ENCODE assay signal across 1 cellular context in the genomic region with DNA sequence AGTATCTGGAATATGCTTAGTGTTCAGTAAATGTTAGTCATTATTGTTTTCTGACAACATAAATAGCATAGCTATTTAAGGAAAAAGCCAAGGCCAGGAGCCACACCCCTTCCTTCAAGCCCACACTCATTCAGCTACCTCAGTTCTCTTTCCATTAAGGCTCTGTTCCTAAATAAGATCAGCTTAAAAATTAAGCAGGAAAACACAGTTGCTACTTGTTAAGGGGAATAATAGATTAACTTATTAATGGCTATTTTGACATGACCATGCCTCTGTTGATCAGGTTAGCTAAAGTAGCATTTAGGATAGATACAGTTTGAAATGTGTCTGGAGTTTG.
TF ChIP-seq lines count a peak whose summit lies in the region.

No MANE protein-coding gene starts in this region.

TF ChIP-seq in GM23338, 12 proteins besides CTCF, POLR2A, EP300 and RAD21 (continued from another document):
- TF ChIP-seq, protein P1, sequence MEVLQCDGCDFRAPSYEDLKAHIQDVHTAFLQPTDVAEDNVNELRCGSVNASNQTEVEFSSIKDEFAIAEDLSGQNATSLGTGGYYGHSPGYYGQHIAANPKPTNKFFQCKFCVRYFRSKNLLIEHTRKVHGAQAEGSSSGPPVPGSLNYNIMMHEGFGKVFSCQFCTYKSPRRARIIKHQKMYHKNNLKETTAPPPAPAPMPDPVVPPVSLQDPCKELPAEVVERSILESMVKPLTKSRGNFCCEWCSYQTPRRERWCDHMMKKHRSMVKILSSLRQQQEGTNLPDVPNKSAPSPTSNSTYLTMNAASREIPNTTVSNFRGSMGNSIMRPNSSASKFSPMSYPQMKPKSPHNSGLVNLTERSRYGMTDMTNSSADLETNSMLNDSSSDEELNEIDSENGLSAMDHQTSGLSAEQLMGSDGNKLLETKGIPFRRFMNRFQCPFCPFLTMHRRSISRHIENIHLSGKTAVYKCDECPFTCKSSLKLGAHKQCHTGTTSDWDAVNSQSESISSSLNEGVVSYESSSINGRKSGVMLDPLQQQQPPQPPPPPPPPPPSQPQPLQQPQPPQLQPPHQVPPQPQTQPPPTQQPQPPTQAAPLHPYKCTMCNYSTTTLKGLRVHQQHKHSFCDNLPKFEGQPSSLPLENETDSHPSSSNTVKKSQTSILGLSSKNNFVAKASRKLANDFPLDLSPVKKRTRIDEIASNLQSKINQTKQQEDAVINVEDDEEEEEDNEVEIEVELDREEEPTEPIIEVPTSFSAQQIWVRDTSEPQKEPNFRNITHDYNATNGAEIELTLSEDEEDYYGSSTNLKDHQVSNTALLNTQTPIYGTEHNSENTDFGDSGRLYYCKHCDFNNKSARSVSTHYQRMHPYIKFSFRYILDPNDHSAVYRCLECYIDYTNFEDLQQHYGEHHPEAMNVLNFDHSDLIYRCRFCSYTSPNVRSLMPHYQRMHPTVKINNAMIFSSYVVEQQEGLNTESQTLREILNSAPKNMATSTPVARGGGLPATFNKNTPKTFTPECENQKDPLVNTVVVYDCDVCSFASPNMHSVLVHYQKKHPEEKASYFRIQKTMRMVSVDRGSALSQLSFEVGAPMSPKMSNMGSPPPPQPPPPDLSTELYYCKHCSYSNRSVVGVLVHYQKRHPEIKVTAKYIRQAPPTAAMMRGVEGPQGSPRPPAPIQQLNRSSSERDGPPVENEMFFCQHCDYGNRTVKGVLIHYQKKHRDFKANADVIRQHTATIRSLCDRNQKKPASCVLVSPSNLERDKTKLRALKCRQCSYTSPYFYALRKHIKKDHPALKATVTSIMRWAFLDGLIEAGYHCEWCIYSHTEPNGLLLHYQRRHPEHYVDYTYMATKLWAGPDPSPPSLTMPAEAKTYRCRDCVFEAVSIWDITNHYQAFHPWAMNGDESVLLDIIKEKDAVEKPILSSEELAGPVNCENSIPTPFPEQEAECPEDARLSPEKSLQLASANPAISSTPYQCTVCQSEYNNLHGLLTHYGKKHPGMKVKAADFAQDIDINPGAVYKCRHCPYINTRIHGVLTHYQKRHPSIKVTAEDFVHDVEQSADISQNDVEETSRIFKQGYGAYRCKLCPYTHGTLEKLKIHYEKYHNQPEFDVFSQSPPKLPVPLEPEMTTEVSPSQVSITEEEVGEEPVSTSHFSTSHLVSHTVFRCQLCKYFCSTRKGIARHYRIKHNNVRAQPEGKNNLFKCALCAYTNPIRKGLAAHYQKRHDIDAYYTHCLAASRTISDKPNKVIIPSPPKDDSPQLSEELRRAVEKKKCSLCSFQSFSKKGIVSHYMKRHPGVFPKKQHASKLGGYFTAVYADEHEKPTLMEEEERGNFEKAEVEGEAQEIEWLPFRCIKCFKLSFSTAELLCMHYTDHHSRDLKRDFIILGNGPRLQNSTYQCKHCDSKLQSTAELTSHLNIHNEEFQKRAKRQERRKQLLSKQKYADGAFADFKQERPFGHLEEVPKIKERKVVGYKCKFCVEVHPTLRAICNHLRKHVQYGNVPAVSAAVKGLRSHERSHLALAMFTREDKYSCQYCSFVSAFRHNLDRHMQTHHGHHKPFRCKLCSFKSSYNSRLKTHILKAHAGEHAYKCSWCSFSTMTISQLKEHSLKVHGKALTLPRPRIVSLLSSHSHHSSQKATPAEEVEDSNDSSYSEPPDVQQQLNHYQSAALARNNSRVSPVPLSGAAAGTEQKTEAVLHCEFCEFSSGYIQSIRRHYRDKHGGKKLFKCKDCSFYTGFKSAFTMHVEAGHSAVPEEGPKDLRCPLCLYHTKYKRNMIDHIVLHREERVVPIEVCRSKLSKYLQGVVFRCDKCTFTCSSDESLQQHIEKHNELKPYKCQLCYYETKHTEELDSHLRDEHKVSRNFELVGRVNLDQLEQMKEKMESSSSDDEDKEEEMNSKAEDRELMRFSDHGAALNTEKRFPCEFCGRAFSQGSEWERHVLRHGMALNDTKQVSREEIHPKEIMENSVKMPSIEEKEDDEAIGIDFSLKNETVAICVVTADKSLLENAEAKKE (CRISPR knock-in tag; IDR thresholded peaks at IDR 0.05), result no peak
- no peak for TF ChIP-seq ZNF114 (CRISPR knock-in tag; IDR thresholded peaks at IDR 0.05)
- TF ChIP-seq JUNB (IDR thresholded peaks at IDR 0.05; ENCODE audit: unreplicated experiment), result no peak
- no peak for TF ChIP-seq POLR2AphosphoS5 (IDR thresholded peaks at IDR 0.05; ENCODE audit: low read depth)
- TF ChIP-seq CREB1 (CRISPR knock-in tag; IDR thresholded peaks at IDR 0.05; ENCODE audit: low read depth), result no peak
- TF ChIP-seq, protein P2, sequence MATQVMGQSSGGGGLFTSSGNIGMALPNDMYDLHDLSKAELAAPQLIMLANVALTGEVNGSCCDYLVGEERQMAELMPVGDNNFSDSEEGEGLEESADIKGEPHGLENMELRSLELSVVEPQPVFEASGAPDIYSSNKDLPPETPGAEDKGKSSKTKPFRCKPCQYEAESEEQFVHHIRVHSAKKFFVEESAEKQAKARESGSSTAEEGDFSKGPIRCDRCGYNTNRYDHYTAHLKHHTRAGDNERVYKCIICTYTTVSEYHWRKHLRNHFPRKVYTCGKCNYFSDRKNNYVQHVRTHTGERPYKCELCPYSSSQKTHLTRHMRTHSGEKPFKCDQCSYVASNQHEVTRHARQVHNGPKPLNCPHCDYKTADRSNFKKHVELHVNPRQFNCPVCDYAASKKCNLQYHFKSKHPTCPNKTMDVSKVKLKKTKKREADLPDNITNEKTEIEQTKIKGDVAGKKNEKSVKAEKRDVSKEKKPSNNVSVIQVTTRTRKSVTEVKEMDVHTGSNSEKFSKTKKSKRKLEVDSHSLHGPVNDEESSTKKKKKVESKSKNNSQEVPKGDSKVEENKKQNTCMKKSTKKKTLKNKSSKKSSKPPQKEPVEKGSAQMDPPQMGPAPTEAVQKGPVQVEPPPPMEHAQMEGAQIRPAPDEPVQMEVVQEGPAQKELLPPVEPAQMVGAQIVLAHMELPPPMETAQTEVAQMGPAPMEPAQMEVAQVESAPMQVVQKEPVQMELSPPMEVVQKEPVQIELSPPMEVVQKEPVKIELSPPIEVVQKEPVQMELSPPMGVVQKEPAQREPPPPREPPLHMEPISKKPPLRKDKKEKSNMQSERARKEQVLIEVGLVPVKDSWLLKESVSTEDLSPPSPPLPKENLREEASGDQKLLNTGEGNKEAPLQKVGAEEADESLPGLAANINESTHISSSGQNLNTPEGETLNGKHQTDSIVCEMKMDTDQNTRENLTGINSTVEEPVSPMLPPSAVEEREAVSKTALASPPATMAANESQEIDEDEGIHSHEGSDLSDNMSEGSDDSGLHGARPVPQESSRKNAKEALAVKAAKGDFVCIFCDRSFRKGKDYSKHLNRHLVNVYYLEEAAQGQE (IDR thresholded peaks at IDR 0.05; ENCODE audit: unreplicated experiment), result no peak
- TF ChIP-seq, protein P3, sequence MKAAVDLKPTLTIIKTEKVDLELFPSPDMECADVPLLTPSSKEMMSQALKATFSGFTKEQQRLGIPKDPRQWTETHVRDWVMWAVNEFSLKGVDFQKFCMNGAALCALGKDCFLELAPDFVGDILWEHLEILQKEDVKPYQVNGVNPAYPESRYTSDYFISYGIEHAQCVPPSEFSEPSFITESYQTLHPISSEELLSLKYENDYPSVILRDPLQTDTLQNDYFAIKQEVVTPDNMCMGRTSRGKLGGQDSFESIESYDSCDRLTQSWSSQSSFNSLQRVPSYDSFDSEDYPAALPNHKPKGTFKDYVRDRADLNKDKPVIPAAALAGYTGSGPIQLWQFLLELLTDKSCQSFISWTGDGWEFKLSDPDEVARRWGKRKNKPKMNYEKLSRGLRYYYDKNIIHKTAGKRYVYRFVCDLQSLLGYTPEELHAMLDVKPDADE (IDR thresholded peaks at IDR 0.05), result no peak
- no peak for TF ChIP-seq ZNF331 (CRISPR knock-in tag; IDR thresholded peaks at IDR 0.05; ENCODE audit: low read depth)
- no peak for TF ChIP-seq EZH2 (IDR thresholded peaks at IDR 0.05; ENCODE audit: low read depth, unreplicated experiment)
- no peak for TF ChIP-seq NANOG (IDR thresholded peaks at IDR 0.05; ENCODE audit: borderline replicate concordance)
- no peak for TF ChIP-seq STAT1 (IDR thresholded peaks at IDR 0.05; ENCODE audit: unreplicated experiment)
TF ChIP-seq in GM23338: peak in this region for 0.
